In the genomic region with DNA sequence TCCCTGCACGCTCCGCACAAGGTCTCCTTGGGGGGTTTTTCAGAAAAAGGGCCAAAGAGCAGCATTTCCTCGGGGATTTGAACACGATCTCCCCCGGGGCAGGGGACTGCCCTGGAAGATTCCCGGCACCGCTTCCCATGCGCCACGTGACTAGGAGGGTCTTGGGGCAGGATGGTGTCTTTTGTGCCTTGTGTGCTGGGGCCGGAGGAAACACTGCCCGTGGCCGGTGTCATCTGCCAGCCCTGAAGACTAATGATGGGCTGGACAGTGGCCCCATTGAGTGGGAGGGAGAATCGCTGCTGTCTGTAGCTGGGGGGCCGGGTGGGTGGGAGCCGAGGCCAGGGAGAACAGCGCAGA, we compare ENCODE assay signal across 14 cellular contexts.
DNase-seq lines count a peak whose midpoint lies in the region; ATAC-seq and TF ChIP-seq lines count a peak whose summit lies in the region.
"Had no signal": no experiment of that assay in that cellular context is flagged by ENCODE, and none has a peak within 500 bp of the region (broad histone marks: within the 10 kb centered on the region; RNA-seq: fewer than 3 reads in every experiment).

No MANE protein-coding gene starts in this region.

- TF ChIP-seq CTCF in suprapubic skin (IDR thresholded peaks at IDR 0.05): no peak

- intact Hi-C loops in activated naive CD4-positive, alpha-beta T cell treated with anti-CD3 and anti-CD28 coated beads for 36 hours (cut with micrococcal nuclease): loop anchor here (5.0 to 10.0 kb wide), 3 partner anchors 671 to 1319 kb away; a partner anchor contains a TSS

- H3K27me3 Mint-ChIP-seq in activated naive CD4-positive, alpha-beta T cell treated with anti-CD3 and anti-CD28 coated beads for 36 hours (ENCODE audit: low read depth): no peaks in the 10 kb centered on the region
- no peaks in the 10 kb centered on the region for H3K27me3 Mint-ChIP-seq in activated CD8-positive, alpha-beta T cell treated with anti-CD3 and anti-CD28 coated beads, Interleukin-2, amount 10 ng/mL, durations not matched to agents 7 days and 5 days (ENCODE audit: low read depth)
- peaks cover 5 to 22% (median 11%) of the 10 kb centered on the region in 3 donors for H3K27me3 Mint-ChIP-seq in immature natural killer cell (ENCODE audit: low read depth in 3 of 3)

- no peaks in the 10 kb centered on the region for H3K9me3 ChIP-seq in suprapubic skin
- H3K9me3 ChIP-seq: right atrium auricular region had no signal

- H3K27me3 ChIP-seq in suprapubic skin: no peaks in the 10 kb centered on the region
- H3K27me3 ChIP-seq: right atrium auricular region had no signal

- no peaks in the 10 kb centered on the region for H3K36me3 ChIP-seq in suprapubic skin
- H3K36me3 ChIP-seq: right atrium auricular region had no signal

- ATAC-seq in activated CD8-positive, alpha-beta T cell treated with anti-CD3 and anti-CD28 coated beads, Interleukin-2, amount 10 ng/mL, durations not matched to agents 7 days and 5 days: no peak
- ATAC-seq in GM21526 (IDR thresholded peaks at IDR 0.05; ENCODE audit: low FRiP score, unreplicated experiment): no peak

- POLR2A ChIA-PET in activated CD8-positive, alpha-beta T cell treated with anti-CD3 and anti-CD28 coated beads, Interleukin-2, amount 10 ng/mL, durations not matched to agents 7 days and 5 days (lab: Charles Lee): interaction anchor here (1.3 kb wide), 1 partner anchor 80 kb away, joined by 3 read pairs; no protein-coding TSS in a partner anchor

- peak overlapping the region; percentile 86 for H3K4me3 Mint-ChIP-seq in activated naive CD4-positive, alpha-beta T cell treated with anti-CD3 and anti-CD28 coated beads for 36 hours
- H3K4me3 Mint-ChIP-seq in activated CD8-positive, alpha-beta T cell treated with anti-CD3 and anti-CD28 coated beads, Interleukin-2, amount 10 ng/mL, durations not matched to agents 7 days and 5 days: peak overlapping the region; percentile 85
- H3K4me3 Mint-ChIP-seq in immature natural killer cell: peak overlapping the region; percentile 89 to 97 (median 96)

- no peak for TF ChIP-seq POLR2A in suprapubic skin (IDR thresholded peaks at IDR 0.05)

- H3K9me3 Mint-ChIP-seq in activated naive CD4-positive, alpha-beta T cell treated with anti-CD3 and anti-CD28 coated beads for 36 hours: no peaks in the 10 kb centered on the region
- H3K9me3 Mint-ChIP-seq in activated CD8-positive, alpha-beta T cell treated with anti-CD3 and anti-CD28 coated beads, Interleukin-2, amount 10 ng/mL, durations not matched to agents 7 days and 5 days (ENCODE audit: insufficient read depth): no peaks in the 10 kb centered on the region
- H3K9me3 Mint-ChIP-seq in immature natural killer cell: peaks cover 0 to 3% (median 0%) of the 10 kb centered on the region in 6 donors

- H3K4me1 ChIP-seq in suprapubic skin: peaks cover 100% of the 10 kb centered on the region

- H3K4me1 Mint-ChIP-seq in activated naive CD4-positive, alpha-beta T cell treated with anti-CD3 and anti-CD28 coated beads for 36 hours (ENCODE audit: low read depth): peaks cover 35% of the 10 kb centered on the region
- H3K4me1 Mint-ChIP-seq in activated CD8-positive, alpha-beta T cell treated with anti-CD3 and anti-CD28 coated beads, Interleukin-2, amount 10 ng/mL, durations not matched to agents 7 days and 5 days (ENCODE audit: low read depth): peaks cover 69% of the 10 kb centered on the region
- H3K4me1 Mint-ChIP-seq in immature natural killer cell: peaks cover 92 to 93% of the 10 kb centered on the region in 2 donors

- peak; percentile 22 for DNase-seq in activated naive CD4-positive, alpha-beta T cell treated with anti-CD3 and anti-CD28 coated beads for 36 hours
- DNase-seq in activated naive CD4-positive, alpha-beta T cell (lab: John Stamatoyannopoulos, UW): no peak
- DNase-seq in activated CD8-positive, alpha-beta T cell treated with anti-CD3 and anti-CD28 coated beads, Interleukin-2, amount 10 ng/mL, durations not matched to agents 7 days and 5 days: no peak
- DNase-seq in immature natural killer cell (no peak), suprapubic skin (ENCODE audit: low spot score in 2 of 2) (no peak), hepatic stellate cell (ENCODE audit: low spot score) (no peak), epidermal melanocyte (ENCODE audit: insufficient read length, low spot score) (no peak)
- DNase-seq: caudate nucleus, foreskin fibroblast, GF-D8, H7, SIG-M5 had no signal

- H3K4me3 ChIP-seq in suprapubic skin: peak overlapping the region; percentile 31
- H3K4me3 ChIP-seq: right atrium auricular region had no signal

- H3K27ac ChIP-seq in suprapubic skin: peak overlapping the region; percentile 51
- H3K27ac ChIP-seq: right atrium auricular region had no signal

- TF ChIP-seq EP300 in suprapubic skin (IDR thresholded peaks at IDR 0.05): no peak

- 79% methylated on average over 15 of the region's 16 CpGs for WGBS in suprapubic skin

- CTCF ChIA-PET in activated naive CD4-positive, alpha-beta T cell treated with anti-CD3 and anti-CD28 coated beads for 36 hours (lab: Charles Lee): interaction anchor here (1.9 kb wide), 1 partner anchor 26 kb away, joined by 14 read pairs; no protein-coding TSS in a partner anchor
- CTCF ChIA-PET in activated CD8-positive, alpha-beta T cell treated with anti-CD3 and anti-CD28 coated beads, Interleukin-2, amount 10 ng/mL, durations not matched to agents 7 days and 5 days (lab: Charles Lee): interaction anchor here (1.6 to 9.1 kb wide), 2 partner anchors 23 to 55 kb away, joined by 5 to 99 read pairs; no protein-coding TSS in a partner anchor

- peak overlapping the region; percentile 100 for H3K27ac Mint-ChIP-seq in activated naive CD4-positive, alpha-beta T cell treated with anti-CD3 and anti-CD28 coated beads for 36 hours
- H3K27ac Mint-ChIP-seq in activated CD8-positive, alpha-beta T cell treated with anti-CD3 and anti-CD28 coated beads, Interleukin-2, amount 10 ng/mL, durations not matched to agents 7 days and 5 days: peak overlapping the region; percentile 93
- H3K27ac Mint-ChIP-seq in immature natural killer cell: peak overlapping the region; percentile 93 to 99 (median 98)

- H3K36me3 Mint-ChIP-seq in activated naive CD4-positive, alpha-beta T cell treated with anti-CD3 and anti-CD28 coated beads for 36 hours (ENCODE audit: low read depth): peaks cover 66% of the 10 kb centered on the region
- peaks cover 85% of the 10 kb centered on the region for H3K36me3 Mint-ChIP-seq in activated CD8-positive, alpha-beta T cell treated with anti-CD3 and anti-CD28 coated beads, Interleukin-2, amount 10 ng/mL, durations not matched to agents 7 days and 5 days (ENCODE audit: low read depth)
- H3K36me3 Mint-ChIP-seq in immature natural killer cell: peaks cover 7% of the 10 kb centered on the region in 3 donors
